ENCODE assay signal across 8 cellular contexts in genomic region chr1:41360074-41361027, GRCh38. TPM values are rescaled to one million over a fixed set of nuclear protein-coding genes. Genes with fewer than 3 reads are reported as not detected.
DNase-seq lines count a peak whose midpoint lies in the region; ATAC-seq and TF ChIP-seq lines count a peak whose summit lies in the region.

No MANE protein-coding gene starts in this region.

- no peaks in the 10 kb centered on the region for H3K36me3 Mint-ChIP-seq in activated CD8-positive, alpha-beta T cell treated with anti-CD3 and anti-CD28 coated beads, Interleukin-2, amount 10 ng/mL, durations not matched to agents 7 days and 5 days (ENCODE audit: low read depth)

- POLR2A ChIA-PET in activated CD8-positive, alpha-beta T cell treated with anti-CD3 and anti-CD28 coated beads, Interleukin-2, amount 10 ng/mL, durations not matched to agents 7 days and 5 days (lab: Charles Lee): interaction anchor here (0.6 kb wide), 1 partner anchor 9 kb away, joined by 4 read pairs; no protein-coding TSS in a partner anchor

- intact Hi-C loops in heart left ventricle (cut with DNase I) (loop anchor here in 6 of 10 donors (1.0 to 10.0 kb wide), 4 partner anchors 27 to 57 kb away; no protein-coding TSS in a partner anchor), left ventricle myocardium superior (cut with micrococcal nuclease) (no loop called here), left colon (cut with DNase I, micrococcal nuclease) (no loop called here), thyroid gland (cut with DNase I) (no loop called here)

- CTCF ChIA-PET in activated CD8-positive, alpha-beta T cell treated with anti-CD3 and anti-CD28 coated beads, Interleukin-2, amount 10 ng/mL, durations not matched to agents 7 days and 5 days (lab: Charles Lee): interaction anchor here (0.8 to 2.1 kb wide), 2 partner anchors 11 to 49 kb away, joined by 4 read pairs; no protein-coding TSS in a partner anchor

- no peak overlapping the region for H3K27ac Mint-ChIP-seq in activated CD8-positive, alpha-beta T cell treated with anti-CD3 and anti-CD28 coated beads, Interleukin-2, amount 10 ng/mL, durations not matched to agents 7 days and 5 days

- H3K36me3 ChIP-seq in heart left ventricle (no peaks in the 10 kb centered on the region), thoracic aorta (no peaks in the 10 kb centered on the region), thyroid gland (no peaks in the 10 kb centered on the region)

- H3K9me3 Mint-ChIP-seq in activated CD8-positive, alpha-beta T cell treated with anti-CD3 and anti-CD28 coated beads, Interleukin-2, amount 10 ng/mL, durations not matched to agents 7 days and 5 days (ENCODE audit: insufficient read depth): no peaks in the 10 kb centered on the region

- no peak for ATAC-seq in heart left ventricle
- no peak for ATAC-seq in left ventricle myocardium superior
- ATAC-seq in activated CD8-positive, alpha-beta T cell treated with anti-CD3 and anti-CD28 coated beads, Interleukin-2, amount 10 ng/mL, durations not matched to agents 7 days and 5 days: no peak
- peak; percentile 39 for ATAC-seq in left colon
- ATAC-seq in thoracic aorta (ENCODE audit: insufficient number of reproducible peaks, low FRiP score, low read depth): no peak
- ATAC-seq in GM21381 (IDR thresholded peaks at IDR 0.05; ENCODE audit: unreplicated experiment): no peak

- H3K27me3 ChIP-seq in heart left ventricle (peaks cover 0 to 35% (median 0%) of the 10 kb centered on the region in 9 donors), thoracic aorta (replicated peaks; ENCODE audit: insufficient read depth) (no peaks in the 10 kb centered on the region), thyroid gland (no peaks in the 10 kb centered on the region)

- TF ChIP-seq POLR2A in heart left ventricle (IDR thresholded peaks at IDR 0.05): no peak
- TF ChIP-seq POLR2A in thyroid gland (IDR thresholded peaks at IDR 0.05): no peak

- DNase-seq in heart left ventricle (peak in 1 of 5 donors; percentile 13), left ventricle myocardium superior (no peak), left colon (peak; percentile 46 to 66), thoracic aorta (ENCODE audit: low spot score) (no peak), thyroid gland (no peak), cerebellar nuclear complex (lab: John Stamatoyannopoulos, UW) (no peak)
- DNase-seq in activated CD8-positive, alpha-beta T cell treated with anti-CD3 and anti-CD28 coated beads, Interleukin-2, amount 10 ng/mL, durations not matched to agents 7 days and 5 days: no peak

- 52 to 54% (median 53%) methylated on average over 18 to 19 of the region's 19 CpGs for WGBS in heart left ventricle, 4 donors
- 68 to 71% methylated on average over 15 of the region's 19 CpGs for WGBS in thyroid gland, 2 donors

- peak overlapping the region in 11 of 12 donors; percentile 50 to 80 (median 68) for H3K4me3 ChIP-seq in heart left ventricle
- peak overlapping the region; percentile 76 for H3K4me3 ChIP-seq in thoracic aorta
- no peak overlapping the region for H3K4me3 ChIP-seq in thyroid gland (replicated peaks in 1 of 3)

- H3K4me3 Mint-ChIP-seq in activated CD8-positive, alpha-beta T cell treated with anti-CD3 and anti-CD28 coated beads, Interleukin-2, amount 10 ng/mL, durations not matched to agents 7 days and 5 days: peak overlapping the region; percentile 42

- peaks cover 0 to 60% (median 37%) of the 10 kb centered on the region in 12 donors for H3K4me1 ChIP-seq in heart left ventricle
- H3K4me1 ChIP-seq in thoracic aorta (ENCODE audit: control insufficient read depth in 1 of 2, low read depth in 2 of 2): peaks cover 16 to 55% of the 10 kb centered on the region in 2 donors
- peaks cover 9 to 22% of the 10 kb centered on the region in 2 donors for H3K4me1 ChIP-seq in thyroid gland

- H3K9me3 ChIP-seq in heart left ventricle (no peaks in the 10 kb centered on the region), thoracic aorta (no peaks in the 10 kb centered on the region), thyroid gland (no peaks in the 10 kb centered on the region)

- no peaks in the 10 kb centered on the region for H3K4me1 Mint-ChIP-seq in activated CD8-positive, alpha-beta T cell treated with anti-CD3 and anti-CD28 coated beads, Interleukin-2, amount 10 ng/mL, durations not matched to agents 7 days and 5 days (ENCODE audit: low read depth)

- peaks cover 43% of the 10 kb centered on the region for H3K27me3 Mint-ChIP-seq in activated CD8-positive, alpha-beta T cell treated with anti-CD3 and anti-CD28 coated beads, Interleukin-2, amount 10 ng/mL, durations not matched to agents 7 days and 5 days (ENCODE audit: low read depth)

- TF ChIP-seq CTCF in heart left ventricle (IDR thresholded peaks at IDR 0.05) (no peak), thoracic aorta (IDR thresholded peaks at IDR 0.05) (no peak), thyroid gland (IDR thresholded peaks at IDR 0.05) (no peak)

- H3K27ac ChIP-seq in heart left ventricle (peak overlapping the region in 3 of 12 donors; percentile 33 to 66 (median 61)), thoracic aorta (peak overlapping the region in 1 of 2 donors; percentile 54), thyroid gland (no peak overlapping the region)

RNA-seq across cellular contexts. Expression of gene FOXO6, which starts 0.9 kb away (rescaled TPM):
- total RNA-seq in heart left ventricle (1 to 10 TPM in 8 of 9 donors, under 1 TPM in 1; 0.69 to 4.8 (median 1.4) TPM), left ventricle myocardium superior (3.4 TPM), left colon (under 1 TPM; 0.52 to 0.75 TPM), thoracic aorta (1 to 10 TPM in 1 of 2 donors, not detected in 1; 3.8 TPM), thyroid gland (1 to 10 TPM; 1.1 to 4.2 (median 2.6) TPM)
- under 1 TPM; 0.71 to 0.99 TPM for polyA plus RNA-seq in heart left ventricle
- under 1 TPM; 0.24 to 0.31 TPM for total RNA-seq in activated CD8-positive, alpha-beta T cell treated with anti-CD3 and anti-CD28 coated beads, Interleukin-2, amount 10 ng/mL, durations not matched to agents 7 days and 5 days

Comparison
In these comparisons a context has a peak if more than half of its experiments do, and no peak if none do; other contexts are left out.
1. intact Hi-C loops: an anchor here in heart left ventricle (1.0 to 10.0 kb wide); none called in left ventricle myocardium superior, left colon and thyroid gland.
2. DNase-seq: peak in left colon (2 of 2); none in left ventricle myocardium superior (single experiment), activated CD8-positive, alpha-beta T cell treated with anti-CD3 and anti-CD28 coated beads, Interleukin-2, amount 10 ng/mL, durations not matched to agents 7 days and 5 days (single experiment), thoracic aorta (single experiment), thyroid gland (0 of 2) and cerebellar nuclear complex (0 of 2).
3. H3K4me3 ChIP-seq: peak in heart left ventricle (11 of 12) and thoracic aorta (single experiment); none in thyroid gland (0 of 3).